16 cellular contexts compared by ENCODE assay signal in genomic region chr5:154740957-154741356, GRCh38. TPM values are rescaled to one million over a fixed set of nuclear protein-coding genes. Genes with fewer than 3 reads are reported as not detected.
DNase-seq lines count a peak whose midpoint lies in the region; ATAC-seq, FAIRE-seq and TF ChIP-seq lines count a peak whose summit lies in the region.
"Had no signal": no experiment of that assay in that cellular context is flagged by ENCODE, and none has a peak within 500 bp of the region (broad histone marks: within the 10 kb centered on the region; RNA-seq: fewer than 3 reads in every experiment).

No MANE protein-coding gene starts in this region.

- H3K9me3 ChIP-seq in esophagus muscularis mucosa (no peaks in the 10 kb centered on the region), lung (ENCODE audit: control insufficient read depth in 2 of 2, insufficient read depth in 1 of 2, low read length in 1 of 2) (no peaks in the 10 kb centered on the region), aorta (ENCODE audit: control insufficient read depth, low read length) (no peaks in the 10 kb centered on the region)
- H3K9me3 ChIP-seq: A549, testis had no signal

- H3K27me3 ChIP-seq in esophagus muscularis mucosa (no peaks in the 10 kb centered on the region), lung (ENCODE audit: control insufficient read depth, insufficient read depth) (no peaks in the 10 kb centered on the region), aorta (ENCODE audit: control insufficient read depth in 1 of 2, insufficient read depth in 2 of 2, low read length in 1 of 2) (no peaks in the 10 kb centered on the region)
- H3K27me3 ChIP-seq: testis had no signal

- no peak for TF ChIP-seq POLR2A in esophagus muscularis mucosa (IDR thresholded peaks at IDR 0.05; ENCODE audit: low read depth)
- TF ChIP-seq POLR2A in GM12891 (IDR thresholded peaks at IDR 0.05; ENCODE audit: low read depth, low read length), result no peak

- H3K27me3 Mint-ChIP-seq in T-helper 1 cell treated with Interleukin-12 subunit alpha and Interleukin-12 subunit beta and Interleukin-4 antibody, amounts not matched to agents 30 μg/mL and 1 μg/mL, for 36 hours (ENCODE audit: low read depth), result no peaks in the 10 kb centered on the region

- H3K27ac Mint-ChIP-seq in T-helper 1 cell treated with Interleukin-12 subunit alpha and Interleukin-12 subunit beta and Interleukin-4 antibody, amounts not matched to agents 30 μg/mL and 1 μg/mL, for 36 hours, result peak overlapping the region; percentile 6
- H3K27ac Mint-ChIP-seq: activated naive CD4-positive, alpha-beta T cell treated with anti-CD3 and anti-CD28 coated beads for 36 hours had no signal

- DNase-seq in T-helper 1 cell (no peak), esophagus muscularis mucosa (ENCODE audit: extremely low spot score) (no peak), lung (ENCODE audit: low spot score) (no peak), aorta (peak in 1 of 2 donors; percentile 58), GM12891 (ENCODE audit: insufficient read length, low spot score) (no peak)
- no peak for DNase-seq in stimulated activated CD4-positive, alpha-beta T cell treated with anti-CD3 and anti-CD28 coated beads, Interleukin-2, amount 100 ng/mL, for 24 hours
- DNase-seq in activated CD8-positive, alpha-beta memory T cell treated with anti-CD3 and anti-CD28 coated beads for 24 hours, result no peak
- DNase-seq: activated CD4-positive, alpha-beta T cell treated with anti-CD3 and anti-CD28 coated beads for 1 hour; activated naive CD4-positive, alpha-beta T cell treated with anti-CD3 and anti-CD28 coated beads for 36 hours; EL; mammary epithelial cell; NCI-H1417 treated with DMSO at 0.1 percent for 48 hours had no signal

- H3K4me1 ChIP-seq in esophagus muscularis mucosa (peaks cover 13 to 19% (median 17%) of the 10 kb centered on the region in 4 donors), lung (ENCODE audit: control insufficient read depth in 2 of 2, insufficient read depth in 2 of 2, low read length in 2 of 2) (no peaks in the 10 kb centered on the region), aorta (ENCODE audit: control insufficient read depth in 1 of 2, insufficient read depth in 2 of 2, low read length in 2 of 2) (no peaks in the 10 kb centered on the region)
- H3K4me1 ChIP-seq: A549 had no signal

- TF ChIP-seq EP300 in esophagus muscularis mucosa (IDR thresholded peaks at IDR 0.05), result no peak

- peak; percentile 41 for ATAC-seq in lung (ENCODE audit: insufficient read depth, low FRiP score)
- peak; percentile 77 for ATAC-seq in aorta (ENCODE audit: low FRiP score)

- H3K4me1 Mint-ChIP-seq in T-helper 1 cell treated with Interleukin-12 subunit alpha and Interleukin-12 subunit beta and Interleukin-4 antibody, amounts not matched to agents 30 μg/mL and 1 μg/mL, for 36 hours (ENCODE audit: low read depth), result no peaks in the 10 kb centered on the region

- H3K4me3 ChIP-seq in esophagus muscularis mucosa, result no peak overlapping the region
- H3K4me3 ChIP-seq in lung, result no peak overlapping the region
- no peak overlapping the region for H3K4me3 ChIP-seq in aorta (ENCODE audit: low read length in 2 of 2)
- H3K4me3 ChIP-seq: A549, testis had no signal

- intact Hi-C loops in esophagus muscularis mucosa (cut with DNase I), result no loop called here
- intact Hi-C loops in aorta (cut with DNase I), result no loop called here

- no peak for FAIRE-seq in GM12891 (lab: Jason Lieb, UNC)
- FAIRE-seq: A549, endometrium had no signal

- WGBS in esophagus muscularis mucosa, result 14% methylated on average over 5 of the region's 5 CpGs
- 80 to 84% methylated on average over 5 of the region's 5 CpGs for WGBS in lung, 2 donors
- 23 to 34% methylated on average over 5 of the region's 5 CpGs for WGBS in aorta, 2 donors

- no peak for TF ChIP-seq CTCF in esophagus muscularis mucosa (IDR thresholded peaks at IDR 0.05)
- TF ChIP-seq CTCF in lung (IDR thresholded peaks at IDR 0.05; ENCODE audit: control extremely low read depth, extremely low read depth), result no peak

- H3K4me3 Mint-ChIP-seq in T-helper 1 cell treated with Interleukin-12 subunit alpha and Interleukin-12 subunit beta and Interleukin-4 antibody, amounts not matched to agents 30 μg/mL and 1 μg/mL, for 36 hours, result no peak overlapping the region
- H3K4me3 Mint-ChIP-seq: activated naive CD4-positive, alpha-beta T cell treated with anti-CD3 and anti-CD28 coated beads for 36 hours had no signal

- H3K36me3 ChIP-seq in esophagus muscularis mucosa (no peaks in the 10 kb centered on the region), lung (ENCODE audit: control insufficient read depth in 2 of 2, insufficient read depth in 2 of 2, low read length in 2 of 2) (no peaks in the 10 kb centered on the region), aorta (ENCODE audit: control insufficient read depth in 1 of 2, insufficient read depth in 2 of 2, low read length in 1 of 2) (no peaks in the 10 kb centered on the region)

- no peaks in the 10 kb centered on the region for H3K9me3 Mint-ChIP-seq in T-helper 1 cell treated with Interleukin-12 subunit alpha and Interleukin-12 subunit beta and Interleukin-4 antibody, amounts not matched to agents 30 μg/mL and 1 μg/mL, for 36 hours
- H3K9me3 Mint-ChIP-seq: activated naive CD4-positive, alpha-beta T cell treated with anti-CD3 and anti-CD28 coated beads for 36 hours had no signal

- H3K36me3 Mint-ChIP-seq in T-helper 1 cell treated with Interleukin-12 subunit alpha and Interleukin-12 subunit beta and Interleukin-4 antibody, amounts not matched to agents 30 μg/mL and 1 μg/mL, for 36 hours (ENCODE audit: low read depth), result no peaks in the 10 kb centered on the region

- H3K27ac ChIP-seq in esophagus muscularis mucosa (replicated peaks in 1 of 4) (peak overlapping the region; percentile 57 to 71 (median 62)), lung (ENCODE audit: low read depth in 1 of 2, low read length in 1 of 2) (no peak overlapping the region), aorta (ENCODE audit: low read depth in 1 of 2, low read length in 2 of 2) (no peak overlapping the region)
- H3K27ac ChIP-seq: A549, testis had no signal

TF ChIP-seq in GM12891, 5 proteins besides CTCF, POLR2A, EP300 and RAD21:
- TF ChIP-seq SPI1 (IDR thresholded peaks at IDR 0.05; ENCODE audit: low read depth, low read length) (no peak), PAX5 (IDR thresholded peaks at IDR 0.05; ENCODE audit: insufficient read depth, low read length, severe bottlenecking) (no peak), POLR2AphosphoS5 (IDR thresholded peaks at IDR 0.05; ENCODE audit: low read depth, low read length) (no peak), POU2F2 (IDR thresholded peaks at IDR 0.05; ENCODE audit: low read depth, low read length) (no peak), TAF1 (IDR thresholded peaks at IDR 0.05; ENCODE audit: low read depth, low read length) (no peak)

RNA-seq across cellular contexts. Expression of gene LARP1, which starts 14.2 kb away (rescaled TPM):
- total RNA-seq in esophagus muscularis mucosa (100 to 1,000 TPM in 2 of 4 donors, 10 to 100 TPM in 2; 79.7 to 128 (median 101) TPM), lung (100 to 1,000 TPM in 1 of 2 donors, 10 to 100 TPM in 1; 75.7 to 199 TPM), aorta (100 to 1,000 TPM; 126 to 142 TPM)
- polyA plus RNA-seq in lung (10 to 100 TPM; 30.5 to 47.7 TPM), aorta (10 to 100 TPM; 15.4 to 22.8 TPM)
- 43.5 TPM for polyA plus RNA-seq in GM12891 (2012; ENCODE audit: low read depth, missing spikeins)

Comparison
In these comparisons a context has a peak if more than half of its experiments do, and no peak if none do; other contexts are left out.
1. H3K27ac ChIP-seq: peak in esophagus muscularis mucosa (4 of 4); none in lung (0 of 2) and aorta (0 of 2).